18 cellular contexts compared by ENCODE assay signal in genomic region chr4:184415071-184415470, GRCh38. TPM values are rescaled to one million over a fixed set of nuclear protein-coding genes. Genes with fewer than 3 reads are reported as not detected.
DNase-seq lines count a peak whose midpoint lies in the region; ATAC-seq and TF ChIP-seq lines count a peak whose summit lies in the region.
"Had no signal": no experiment of that assay in that cellular context is flagged by ENCODE, and none has a peak within 500 bp of the region (broad histone marks: within the 10 kb centered on the region; RNA-seq: fewer than 3 reads in every experiment).

No MANE protein-coding gene starts in this region.

- peaks cover 75% of the 10 kb centered on the region for H3K4me1 Mint-ChIP-seq in activated CD4-positive, alpha-beta T cell treated with anti-CD3 and anti-CD28 coated beads for 36 hours
- peaks cover 58% of the 10 kb centered on the region for H3K4me1 Mint-ChIP-seq in central memory CD8-positive, alpha-beta T cell
- peaks cover 10% of the 10 kb centered on the region for H3K4me1 Mint-ChIP-seq in nephron progenitor cell
- H3K4me1 Mint-ChIP-seq: nephron had no signal

- POLR2A ChIA-PET in activated CD4-positive, alpha-beta T cell treated with anti-CD3 and anti-CD28 coated beads for 36 hours (lab: Charles Lee) = interaction anchor here (0.6 kb wide), 1 partner anchor 1072 kb away, joined by 3 read pairs; no protein-coding TSS in a partner anchor
- POLR2A ChIA-PET in RWPE1 (lab: Yijun Ruan, JAX; ENCODE audit: low non-redundant PET) = no interaction called here

- no peaks in the 10 kb centered on the region for H3K27me3 Mint-ChIP-seq in activated CD4-positive, alpha-beta T cell treated with anti-CD3 and anti-CD28 coated beads for 36 hours
- no peaks in the 10 kb centered on the region for H3K27me3 Mint-ChIP-seq in central memory CD8-positive, alpha-beta T cell
- H3K27me3 Mint-ChIP-seq in nephron progenitor cell (ENCODE audit: low read depth, poor library complexity) = peaks cover 5% of the 10 kb centered on the region

- CTCF ChIA-PET in activated CD4-positive, alpha-beta T cell treated with anti-CD3 and anti-CD28 coated beads for 36 hours (lab: Charles Lee) = interaction anchor here (0.9 to 1.1 kb wide), 4 partner anchors 43 to 239 kb away, joined by 3 read pairs; no protein-coding TSS in a partner anchor
- CTCF ChIA-PET in RWPE1 (lab: Yijun Ruan, JAX) = interaction anchor here (0.6 kb wide), 2 partner anchors 17 to 306 kb away, joined by 3 to 4 read pairs; no protein-coding TSS in a partner anchor

- H3K4me3 Mint-ChIP-seq in activated CD4-positive, alpha-beta T cell treated with anti-CD3 and anti-CD28 coated beads for 36 hours = no peak overlapping the region
- H3K4me3 Mint-ChIP-seq in central memory CD8-positive, alpha-beta T cell = no peak overlapping the region
- no peak overlapping the region for H3K4me3 Mint-ChIP-seq in nephron progenitor cell
- H3K4me3 Mint-ChIP-seq: nephron had no signal

- peaks cover 40% of the 10 kb centered on the region for H3K36me3 Mint-ChIP-seq in activated CD4-positive, alpha-beta T cell treated with anti-CD3 and anti-CD28 coated beads for 36 hours (ENCODE audit: low read depth)
- peaks cover 31% of the 10 kb centered on the region for H3K36me3 Mint-ChIP-seq in central memory CD8-positive, alpha-beta T cell (ENCODE audit: insufficient read depth)
- H3K36me3 Mint-ChIP-seq in nephron progenitor cell (ENCODE audit: low read depth) = peaks cover 46% of the 10 kb centered on the region

- peak overlapping the region; percentile 72 for H3K27ac ChIP-seq in RWPE1
- H3K27ac ChIP-seq: A549 had no signal

- H3K27ac Mint-ChIP-seq in activated CD4-positive, alpha-beta T cell treated with anti-CD3 and anti-CD28 coated beads for 36 hours = peak overlapping the region; percentile 76
- peak overlapping the region; percentile 29 for H3K27ac Mint-ChIP-seq in central memory CD8-positive, alpha-beta T cell (ENCODE audit: low read depth)
- peak overlapping the region; percentile 59 for H3K27ac Mint-ChIP-seq in nephron progenitor cell
- H3K27ac Mint-ChIP-seq: nephron had no signal

- no peaks in the 10 kb centered on the region for H3K9me3 Mint-ChIP-seq in activated CD4-positive, alpha-beta T cell treated with anti-CD3 and anti-CD28 coated beads for 36 hours (ENCODE audit: low read depth)
- H3K9me3 Mint-ChIP-seq in central memory CD8-positive, alpha-beta T cell = no peaks in the 10 kb centered on the region
- H3K9me3 Mint-ChIP-seq in nephron progenitor cell = no peaks in the 10 kb centered on the region
- H3K9me3 Mint-ChIP-seq: nephron had no signal

- intact Hi-C loops in activated CD4-positive, alpha-beta T cell treated with anti-CD3 and anti-CD28 coated beads for 36 hours (cut with DNase I, micrococcal nuclease) = loop anchor here (1.0 to 5.0 kb wide), 3 partner anchors 33 to 317 kb away; partner anchors contain the start of gene CENPU (in 1 of the 2)

- ATAC-seq in activated CD4-positive, alpha-beta T cell treated with anti-CD3 and anti-CD28 coated beads for 36 hours = peak; percentile 42
- no peak for ATAC-seq in central memory CD8-positive, alpha-beta T cell (replicated peaks; ENCODE audit: extremely low read depth, poor library complexity, severe bottlenecking)
- ATAC-seq in GM21447 (IDR thresholded peaks at IDR 0.05; ENCODE audit: unreplicated experiment) = no peak
- no peak for ATAC-seq in HG02852 (IDR thresholded peaks at IDR 0.05; ENCODE audit: unreplicated experiment)
- ATAC-seq: A549 had no signal

- TF ChIP-seq CTCF in RWPE1 (conservative IDR thresholded peaks at IDR 0.05; ENCODE audit: low read depth) (no peak), nephron progenitor cell (IDR thresholded peaks at IDR 0.05) (no peak)

- DNase-seq in activated CD4-positive, alpha-beta T cell treated with anti-CD3 and anti-CD28 coated beads for 36 hours = peak; percentile 32
- DNase-seq in activated CD4-positive, alpha-beta T cell treated with anti-CD3 and anti-CD28 coated beads, Interleukin-2, amount 50 U/mL, for 4 hours = no peak
- DNase-seq in RWPE1 (ENCODE audit: low spot score) (peak; percentile 70), nephron progenitor cell (no peak), NCI-H2081 treated with DMSO at 0.1 percent for 48 hours (lab: John Stamatoyannopoulos, UW) (no peak)
- no peak for DNase-seq in central memory CD8-positive, alpha-beta T cell (ENCODE audit: low spot score in 2 of 2)
- DNase-seq: anterior cingulate cortex, Calu3, dermis blood vessel endothelial cell, GF-D8, hippocampal formation, NCI-H1092, Right ventricle myocardium superior, transverse colon had no signal

RNA-seq across cellular contexts. Expression of gene IRF2, which starts 59.3 kb away (rescaled TPM):
- 10 to 100 TPM; 50.1 to 68.9 TPM for total RNA-seq in activated CD4-positive, alpha-beta T cell treated with anti-CD3 and anti-CD28 coated beads for 36 hours

Comparison
In these comparisons a context has a peak if more than half of its experiments do, and no peak if none do; other contexts are left out.
1. DNase-seq: peak in activated CD4-positive, alpha-beta T cell treated with anti-CD3 and anti-CD28 coated beads for 36 hours (single experiment) and RWPE1 (single experiment); none in activated CD4-positive, alpha-beta T cell treated with anti-CD3 and anti-CD28 coated beads, Interleukin-2, amount 50 U/mL, for 4 hours (0 of 2), central memory CD8-positive, alpha-beta T cell (0 of 2), nephron progenitor cell (single experiment) and NCI-H2081 treated with DMSO at 0.1 percent for 48 hours (single experiment).
2. Peak in every context shown above with its lines, with median percentiles within 50 percentile points of each other: H3K27ac Mint-ChIP-seq.